In the genomic region with DNA sequence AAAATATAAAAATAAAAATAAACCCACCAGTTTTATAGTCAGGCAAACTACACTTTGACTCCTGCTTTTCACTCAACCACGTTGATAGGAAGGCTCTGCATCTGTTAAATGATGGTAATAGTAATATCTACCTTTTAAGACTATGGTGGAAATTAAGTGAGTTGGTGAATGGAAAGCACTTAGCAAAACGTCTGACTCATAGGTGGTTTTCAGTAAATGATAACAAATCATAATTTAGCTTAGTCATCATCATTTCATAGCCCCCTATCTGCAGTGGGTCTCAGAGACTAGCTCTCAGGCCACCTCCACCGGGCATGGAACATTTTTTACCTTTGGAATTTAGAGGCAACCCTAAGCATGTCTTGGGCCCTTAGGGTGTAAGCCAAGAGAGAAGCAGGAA, we compare ENCODE assay signal across 1 cellular context.
TF ChIP-seq lines count a peak whose summit lies in the region.

No MANE protein-coding gene starts in this region.

TF ChIP-seq in K562, 482 proteins besides CTCF, POLR2A, EP300 and RAD21 (continued from another document):
- TF ChIP-seq MBD2 (IDR thresholded peaks at IDR 0.05; ENCODE audit: borderline replicate concordance, low read depth) = no peak
- peak; percentile 36; the same call in 1 of the 2 replicates for TF ChIP-seq SMARCE1 (IDR thresholded peaks at IDR 0.05)
- peak; percentile 87 for TF ChIP-seq C11orf30 (IDR thresholded peaks at IDR 0.05; ENCODE audit: low read depth)
